ENCODE assay signal across 8 cellular contexts in genomic region chr1:48776400-48777218, GRCh38. TPM values are rescaled to one million over a fixed set of nuclear protein-coding genes. Genes with fewer than 3 reads are reported as not detected.
DNase-seq lines count a peak whose midpoint lies in the region; ATAC-seq and TF ChIP-seq lines count a peak whose summit lies in the region.

TSS of gene BEND5 (minus strand) at chr1:48776891. CDS start at chr1:48776831, 60 bp downstream.

- peak within 1 kb of the TSS; percentile 64 to 98 (median 76) for H3K27ac Mint-ChIP-seq in IgD-negative memory B cell

- POLR2A ChIA-PET in PC-9 (lab: Charles Lee; ENCODE audit: unreplicated experiment) = no interaction called here

- H3K4me1 Mint-ChIP-seq in IgD-negative memory B cell = peaks cover 49 to 61% (median 49%) of the 10 kb centered on the region in 3 donors

- H3K9ac ChIP-seq in iPS-20b (ENCODE audit: low read depth, low read length) = peak within 1 kb of the TSS; percentile 83

- H3K4me3 Mint-ChIP-seq in IgD-negative memory B cell = peak within 1 kb of the TSS; percentile 88 to 100 (median 97)

- peak; percentile 41 for DNase-seq in CD1c-positive myeloid dendritic cell (ENCODE audit: extremely low spot score)
- peak; percentile 83 for DNase-seq in astrocyte of the hippocampus (ENCODE audit: low read depth, low spot score)
- no peak for DNase-seq in NK-92 (lab: John Stamatoyannopoulos, UW; ENCODE audit: unreplicated experiment)
- DNase-seq in PC-9 = no peak

- H3K4me3 ChIP-seq in iPS-20b (ENCODE audit: low read length) (peak within 1 kb of the TSS; percentile 100), skin epidermis (peak within 1 kb of the TSS; percentile 52 to 79 (median 65)), PC-9 (no peak within 1 kb of the TSS)

- no peak within 1 kb of the TSS for H3K4me2 ChIP-seq in PC-9

- BruUV-seq in PC-9 (replicated peaks; lab: Mats Ljungman, UMichigan) = no TSS peak

- H3K36me3 Mint-ChIP-seq in IgD-negative memory B cell = peaks cover 2% of the 10 kb centered on the region

- H3K36me3 ChIP-seq in iPS-20b (ENCODE audit: insufficient read depth, low read depth, low read length) = peaks cover 7% of the 10 kb centered on the region
- H3K36me3 ChIP-seq in PC-9 (ENCODE audit: low read depth) = no peaks in the 10 kb centered on the region

- H3K9me2 ChIP-seq in PC-9 (ENCODE audit: insufficient read depth) = no peaks in the 10 kb centered on the region

- no peaks in the 10 kb centered on the region for H3F3A ChIP-seq in PC-9 (ENCODE audit: insufficient read depth, low read depth)

- no peak within 1 kb of the TSS for H2AFZ ChIP-seq in PC-9

- H3K27me3 ChIP-seq in iPS-20b (ENCODE audit: insufficient read depth, low read length) (no peaks in the 10 kb centered on the region), PC-9 (ENCODE audit: insufficient read depth, low read depth) (0 out of 2 replicates have a peak, but pooled peaks cover 5% of the 10 kb centered on the region)

- H3K9me3 Mint-ChIP-seq in IgD-negative memory B cell = no peaks in the 10 kb centered on the region

- intact Hi-C loops in PC-9 (cut with micrococcal nuclease; ENCODE audit: unreplicated experiment) = no loop called here

- no peak for TF ChIP-seq CTCF in PC-9 (conservative IDR thresholded peaks at IDR 0.05)

- H3K27ac ChIP-seq in iPS-20b (ENCODE audit: low read length) = no peak within 1 kb of the TSS
- H3K27ac ChIP-seq in skin epidermis = peak within 1 kb of the TSS in 19 of 21 experiments; percentile 7 to 95 (median 78)
- H3K27ac ChIP-seq in PC-9 = no peak within 1 kb of the TSS

- ATAC-seq in SK-N-SH treated with all-trans-retinoic acid at 6 μM for 48 hours = peak; percentile 85

- CTCF ChIA-PET in PC-9 (lab: Charles Lee) = no interaction called here

- H3K79me2 ChIP-seq in PC-9 (ENCODE audit: low read depth) = no peaks in the 10 kb centered on the region

- no peaks in the 10 kb centered on the region for H4K20me1 ChIP-seq in PC-9 (ENCODE audit: insufficient read depth)

- peaks cover 2% of the 10 kb centered on the region; the same call in 1 of the 2 replicates for H3K4me1 ChIP-seq in iPS-20b (ENCODE audit: insufficient read depth, low read length)
- H3K4me1 ChIP-seq in PC-9 (replicated peaks; ENCODE audit: insufficient read depth) = no peaks in the 10 kb centered on the region

- H3K9me3 ChIP-seq in iPS-20b (ENCODE audit: insufficient read depth, low read depth, low read length) = no peaks in the 10 kb centered on the region
- H3K9me3 ChIP-seq in PC-9 (ENCODE audit: insufficient read depth, low read depth) = no peaks in the 10 kb centered on the region

- H3K27me3 Mint-ChIP-seq in IgD-negative memory B cell = no peaks in the 10 kb centered on the region

TF ChIP-seq in SK-N-SH treated with all-trans-retinoic acid at 6 μM for 48 hours, 23 proteins besides CTCF, POLR2A, EP300 and RAD21:
- TF ChIP-seq PATZ1 (CRISPR knock-in tag; IDR thresholded peaks at IDR 0.05; ENCODE audit: borderline replicate concordance) (no peak), OSR1 (CRISPR knock-in tag; IDR thresholded peaks at IDR 0.05) (no peak), CSDC2 (CRISPR knock-in tag; IDR thresholded peaks at IDR 0.05) (no peak), GLIS3 (CRISPR knock-in tag; IDR thresholded peaks at IDR 0.05) (no peak), ESRRG (CRISPR knock-in tag; IDR thresholded peaks at IDR 0.05) (no peak), POU6F1 (CRISPR knock-in tag; IDR thresholded peaks at IDR 0.05; ENCODE audit: borderline replicate concordance, low read depth) (no peak), ZFP3 (CRISPR knock-in tag; IDR thresholded peaks at IDR 0.05) (no peak), CSRNP3 (CRISPR knock-in tag; IDR thresholded peaks at IDR 0.05) (no peak), SNAI2 (CRISPR knock-in tag; IDR thresholded peaks at IDR 0.05) (no peak)

RNA-seq across cellular contexts. Expression of gene BEND5, which starts in this region (rescaled TPM):
- 31.5 TPM for polyA plus RNA-seq in IgD-negative memory B cell
- total RNA-seq in PC-9 (2021) = not detected in 2 replicates

Comparison
In these comparisons a context has a peak if more than half of its experiments do, and no peak if none do; other contexts are left out.
1. DNase-seq: peak in CD1c-positive myeloid dendritic cell (single experiment) and astrocyte of the hippocampus (single experiment); none in NK-92 (single experiment) and PC-9 (0 of 2).
2. H3K27ac ChIP-seq: peak in skin epidermis (19 of 21); none in iPS-20b (single experiment) and PC-9 (single experiment).